ENCODE assay signal across 2 cellular contexts in genomic region chr10:124744047-124744687, GRCh38.
TF ChIP-seq lines count a peak whose summit lies in the region.

Gene FAM53B (minus strand): TSS chr10:124744378. CDS start chr10:124706713, 37,665 bp downstream.

TF ChIP-seq in HCT116, 20 proteins besides CTCF, POLR2A, EP300 and RAD21 (continued from another document):
- TF ChIP-seq ZFX (IDR thresholded peaks at IDR 0.05) = peak; percentile 70
- TF ChIP-seq ZBTB33 (IDR thresholded peaks at IDR 0.05; ENCODE audit: extremely low read depth, insufficient replicate concordance, low read length) = peak; percentile 17
- peak; percentile 77 for TF ChIP-seq TCF7L2 (IDR thresholded peaks at IDR 0.05; ENCODE audit: borderline replicate concordance, extremely low read depth, insufficient read depth, insufficient read length)
- no peak for TF ChIP-seq SRF (IDR thresholded peaks at IDR 0.05; ENCODE audit: low read depth)
- TF ChIP-seq REST (IDR thresholded peaks at IDR 0.05; ENCODE audit: low read depth) = no peak
- TF ChIP-seq YY1 (IDR thresholded peaks at IDR 0.05; ENCODE audit: extremely low read depth, insufficient replicate concordance, low read depth, low read length) = no peak
- TF ChIP-seq POLR2AphosphoS5 (IDR thresholded peaks at IDR 0.05; ENCODE audit: low read depth, low read length) = peak; percentile 40; the same call in 1 of the 2 replicates

TF ChIP-seq in K562, 482 proteins besides CTCF, POLR2A, EP300 and RAD21 (continued from another document and continues in another):
- TF ChIP-seq AFF1 (IDR thresholded peaks at IDR 0.05; ENCODE audit: low read depth in 1 of 2, partially characterized antibody in 2 of 2) (no peak), RAD51 (IDR thresholded peaks at IDR 0.05; ENCODE audit: borderline replicate concordance, low read depth) (no peak), FOSL1 (tag; conservative IDR thresholded peaks at IDR 0.05) (0 out of 2 replicates have a peak, but pooled peaks have one; percentile 17), E2F6 (IDR thresholded peaks at IDR 0.05; ENCODE audit: borderline replicate concordance in 1 of 2, extremely low read depth in 1 of 2, insufficient read depth in 1 of 2, insufficient read length in 1 of 2, low read depth in 1 of 2, low read length in 1 of 2, poor library complexity in 1 of 2, severe bottlenecking in 1 of 2) (peak; percentile 55 to 74), OTX1 (CRISPR knock-in tag; IDR thresholded peaks at IDR 0.05) (no peak), ZNF778 (CRISPR knock-in tag; IDR thresholded peaks at IDR 0.05) (no peak), ZNF445 (CRISPR knock-in tag; IDR thresholded peaks at IDR 0.05; ENCODE audit: low read depth) (no peak), SAFB2 (IDR thresholded peaks at IDR 0.05; ENCODE audit: borderline replicate concordance, low read depth, low read length, severe bottlenecking) (no peak), MYNN (IDR thresholded peaks at IDR 0.05) (no peak), MYNN (CRISPR knock-in tag; IDR thresholded peaks at IDR 0.05) (no peak), RBM34 (IDR thresholded peaks at IDR 0.05; ENCODE audit: borderline replicate concordance, insufficient read depth, low read length) (no peak), BHLHE40 (IDR thresholded peaks at IDR 0.05; ENCODE audit: low read length) (peak; percentile 77), ZNF175 (CRISPR knock-in tag; IDR thresholded peaks at IDR 0.05; ENCODE audit: low read depth) (0 out of 2 replicates have a peak, but pooled peaks have one; percentile 50), SMAD3 (CRISPR knock-in tag; conservative IDR thresholded peaks at IDR 0.05) (no peak), EP400 (IDR thresholded peaks at IDR 0.05) (no peak), CBFB (CRISPR knock-in tag; IDR thresholded peaks at IDR 0.05) (no peak), ETV5 (CRISPR knock-in tag; IDR thresholded peaks at IDR 0.05; ENCODE audit: low read depth) (no peak), MLLT1 (IDR thresholded peaks at IDR 0.05) (no peak), NR2C1 (IDR thresholded peaks at IDR 0.05) (no peak), NR2C1 (tag; IDR thresholded peaks at IDR 0.05) (no peak), HDAC1 (IDR thresholded peaks at IDR 0.05) (no peak), ZNF354B (CRISPR knock-in tag; IDR thresholded peaks at IDR 0.05) (no peak), JUNB (CRISPR knock-in tag; conservative IDR thresholded peaks at IDR 0.05) (no peak), HDAC6 (IDR thresholded peaks at IDR 0.05; ENCODE audit: low read depth, low read length) (no peak), BMI1 (IDR thresholded peaks at IDR 0.05; ENCODE audit: low read length) (no peak), ADNP (tag; IDR thresholded peaks at IDR 0.05) (no peak), HMGN3 (IDR thresholded peaks at IDR 0.05; ENCODE audit: borderline replicate concordance, extremely low read depth, insufficient read length, low read depth, low read length) (peak; percentile 53), E4F1 (CRISPR knock-in tag; IDR thresholded peaks at IDR 0.05; ENCODE audit: borderline replicate concordance) (no peak), HNRNPLL (IDR thresholded peaks at IDR 0.05; ENCODE audit: low read depth, low read length, poor library complexity, severe bottlenecking) (no peak), BRD4 (IDR thresholded peaks at IDR 0.05) (no peak), NONO (IDR thresholded peaks at IDR 0.05; ENCODE audit: low read depth in 2 of 2, low read length in 1 of 2) (peak in 1 of 2 experiments; percentile 83; a peak in 2 of 4 replicates), CXXC5 (CRISPR knock-in tag; IDR thresholded peaks at IDR 0.05) (peak; percentile 89), VEZF1 (CRISPR knock-in tag; IDR thresholded peaks at IDR 0.05) (peak; percentile 56), XRCC4 (IDR thresholded peaks at IDR 0.05; ENCODE audit: extremely low read depth, insufficient read depth, insufficient read length) (no peak), PRPF4 (IDR thresholded peaks at IDR 0.05; ENCODE audit: insufficient read depth, low read depth, low read length, poor library complexity, severe bottlenecking) (no peak), RERE (CRISPR knock-in tag; IDR thresholded peaks at IDR 0.05; ENCODE audit: borderline replicate concordance) (no peak), ZNF57 (CRISPR knock-in tag; IDR thresholded peaks at IDR 0.05) (no peak), YY1 (IDR thresholded peaks at IDR 0.05; ENCODE audit: borderline replicate concordance in 1 of 3, control insufficient read depth in 1 of 3, extremely low read depth in 1 of 3, insufficient read depth in 3 of 3, insufficient read length in 1 of 3, insufficient replicate concordance in 2 of 3, low read depth in 1 of 3, low read length in 2 of 3) (peak in 1 of 3 experiments; percentile 4), CCNT2 (IDR thresholded peaks at IDR 0.05; ENCODE audit: borderline replicate concordance, extremely low read depth, insufficient read length, low read depth, low read length) (peak; percentile 92), JUND (IDR thresholded peaks at IDR 0.05; ENCODE audit: borderline replicate concordance, low read depth, low read length) (no peak), JUND (tag; IDR thresholded peaks at IDR 0.05; ENCODE audit: borderline replicate concordance, low read depth, low read length) (no peak), RB1 (IDR thresholded peaks at IDR 0.05; ENCODE audit: low read depth) (peak; percentile 67; the same call in 1 of the 2 replicates), ELK3 (CRISPR knock-in tag; IDR thresholded peaks at IDR 0.05) (no peak), GATAD2B (IDR thresholded peaks at IDR 0.05; ENCODE audit: borderline replicate concordance) (no peak), SREBF2 (CRISPR knock-in tag; IDR thresholded peaks at IDR 0.05) (no peak), CHD4 (IDR thresholded peaks at IDR 0.05; ENCODE audit: insufficient read depth, insufficient replicate concordance, low read depth, low read length, poor library complexity, severe bottlenecking) (no peak), MTA3 (IDR thresholded peaks at IDR 0.05; ENCODE audit: borderline replicate concordance) (no peak), HMG20B (CRISPR knock-in tag; IDR thresholded peaks at IDR 0.05) (no peak), ELF1 (tag; IDR thresholded peaks at IDR 0.05) (peak; percentile 84)
